8 cellular contexts compared by ENCODE assay signal in genomic region chr14:91264151-91265150, GRCh38. TPM values are rescaled to one million over a fixed set of nuclear protein-coding genes. Genes with fewer than 3 reads are reported as not detected.
DNase-seq lines count a peak whose midpoint lies in the region; ATAC-seq and TF ChIP-seq lines count a peak whose summit lies in the region.

No MANE protein-coding gene starts in this region.

- TF ChIP-seq CTCF in astrocyte of the spinal cord (IDR thresholded peaks at IDR 0.05; ENCODE audit: low read depth, low read length) (no peak), stomach (IDR thresholded peaks at IDR 0.05) (no peak)

- H3K27me3 ChIP-seq in stomach = peaks cover 0 to 7% (median 0%) of the 10 kb centered on the region in 3 donors

- peaks cover 20 to 29% (median 22%) of the 10 kb centered on the region in 4 donors for H3K4me1 ChIP-seq in stomach

- 8 to 42% (median 10%) methylated on average over 17 to 69 of the region's 69 CpGs for WGBS in stomach, 5 donors

- ATAC-seq in left colon (peak; percentile 77), GM21515 (IDR thresholded peaks at IDR 0.05; ENCODE audit: unreplicated experiment) (no peak)

- in situ Hi-C loops in astrocyte of the spinal cord (cut with HindIII; ENCODE audit: low sequenced_read_pairs) = no loop called here

- TF ChIP-seq POLR2A in stomach (IDR thresholded peaks at IDR 0.05) = no peak

- no peaks in the 10 kb centered on the region for H3K9me3 ChIP-seq in stomach

- DNase-seq in NCI-H748 (lab: John Stamatoyannopoulos, UW; ENCODE audit: unreplicated experiment) (peak; percentile 42), NCI-H748 treated with DMSO at 0.1 percent for 48 hours (lab: John Stamatoyannopoulos, UW) (no peak), astrocyte of the spinal cord (ENCODE audit: low read depth, low spot score) (no peak), left colon (peak in 1 of 2 donors; percentile 54), stomach (peak; percentile 57), NOMO-1 treated with dmso at 0.1 percent for 144 hours (lab: John Stamatoyannopoulos, UW; ENCODE audit: unreplicated experiment) (no peak), NCI-H1105 treated with DMSO at 0.1 percent for 48 hours (lab: John Stamatoyannopoulos, UW) (no peak)

- H3K4me3 ChIP-seq in astrocyte of the spinal cord (ENCODE audit: low read depth, low read length) = peak overlapping the region; percentile 28
- peak overlapping the region; percentile 44 to 54 (median 47) for H3K4me3 ChIP-seq in stomach

- H3K27ac ChIP-seq in stomach = peak overlapping the region; percentile 55 to 74 (median 64)

- no peaks in the 10 kb centered on the region for H3K36me3 ChIP-seq in stomach

- intact Hi-C loops in left colon (cut with DNase I, micrococcal nuclease) = no loop called here
- intact Hi-C loops in stomach (cut with DNase I; ENCODE audit: low total_unique reads) = no loop called here

- no peak for TF ChIP-seq EP300 in stomach (IDR thresholded peaks at IDR 0.05)

RNA-seq across cellular contexts. Expression of gene GPR68, which starts 19.9 kb away (rescaled TPM):
- under 1 TPM; 0.58 to 0.87 TPM for total RNA-seq in left colon
- total RNA-seq in stomach = 10 to 100 TPM in 2 of 5 donors, 1 to 10 TPM in 1, not detected in 2; 4.0 to 19.3 (median 11.0) TPM
- polyA plus RNA-seq in stomach = 10 to 100 TPM in 1 of 3 donors, 1 to 10 TPM in 2; 1.9 to 10.9 (median 7.2) TPM

Comparison
In these comparisons a context has a peak if more than half of its experiments do, and no peak if none do; other contexts are left out.
1. DNase-seq: peak in NCI-H748 (single experiment) and stomach (single experiment); none in NCI-H748 treated with DMSO at 0.1 percent for 48 hours (single experiment), astrocyte of the spinal cord (single experiment), NOMO-1 treated with dmso at 0.1 percent for 144 hours (single experiment) and NCI-H1105 treated with DMSO at 0.1 percent for 48 hours (single experiment).